In the genomic region with DNA sequence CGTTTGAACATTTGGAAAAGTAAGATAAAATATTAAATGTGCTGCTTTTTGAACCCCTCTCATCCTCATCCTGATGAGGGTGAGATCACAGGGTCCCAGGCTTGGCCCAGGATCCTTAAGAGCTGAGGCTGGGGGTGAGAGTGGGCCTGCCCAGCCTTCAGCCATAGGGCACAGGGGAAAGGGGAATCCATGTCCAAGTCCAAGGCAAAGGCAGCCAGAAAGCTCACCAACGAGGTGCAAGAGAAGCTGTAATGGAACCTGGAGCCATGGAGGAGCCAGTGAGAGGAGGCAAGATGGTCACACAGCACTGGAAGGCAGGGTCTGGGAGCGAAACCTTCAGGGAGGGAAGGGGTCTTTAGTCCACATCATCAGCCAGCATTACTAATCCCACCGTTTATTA, we compare ENCODE assay signal across 18 cellular contexts.
DNase-seq lines count a peak whose midpoint lies in the region; ATAC-seq and TF ChIP-seq lines count a peak whose summit lies in the region.
"Had no signal": no experiment of that assay in that cellular context is flagged by ENCODE, and none has a peak within 500 bp of the region (broad histone marks: within the 10 kb centered on the region; RNA-seq: fewer than 3 reads in every experiment).

No MANE protein-coding gene starts in this region.

- TF ChIP-seq CTCF in right atrium auricular region (IDR thresholded peaks at IDR 0.05) (no peak), heart right ventricle (IDR thresholded peaks at IDR 0.05) (no peak), coronary artery (IDR thresholded peaks at IDR 0.05) (no peak), type B pancreatic cell (conservative IDR thresholded peaks at IDR 0.05) (no peak)

- H3K4me3 ChIP-seq in right atrium auricular region: no peak overlapping the region
- H3K4me3 ChIP-seq in heart right ventricle: no peak overlapping the region
- H3K4me3 ChIP-seq in coronary artery: no peak overlapping the region
- H3K4me3 ChIP-seq: BLaER1, GM23338, HAP-1 had no signal

- no peak for ATAC-seq in heart right ventricle
- ATAC-seq: CD8-positive, alpha-beta T cell; GM23338 had no signal

- H3K27me3 Mint-ChIP-seq in type B pancreatic cell: peaks cover 66% of the 10 kb centered on the region

- H3K9me3 Mint-ChIP-seq in type B pancreatic cell: peaks cover 12% of the 10 kb centered on the region

- H3K4me1 Mint-ChIP-seq in type B pancreatic cell (ENCODE audit: unreplicated experiment): no peaks in the 10 kb centered on the region
- H3K4me1 Mint-ChIP-seq: B cell; CD4-positive, CD25-positive, alpha-beta regulatory T cell had no signal

- H3K27ac ChIP-seq in right atrium auricular region: no peak overlapping the region
- no peak overlapping the region for H3K27ac ChIP-seq in heart right ventricle
- H3K27ac ChIP-seq in coronary artery: no peak overlapping the region
- H3K27ac ChIP-seq: BLaER1, C4-2B had no signal

- DNase-seq in right atrium auricular region (ENCODE audit: low spot score) (peak; percentile 4), heart right ventricle (no peak), coronary artery (ENCODE audit: low spot score) (peak; percentile 19), type B pancreatic cell (ENCODE audit: extremely low spot score, unreplicated experiment) (peak; percentile 29), mesenteric fat pad (ENCODE audit: low spot score) (no peak), A172 (ENCODE audit: low spot score) (no peak)
- DNase-seq in stimulated activated CD4-positive, alpha-beta T cell treated with anti-CD3 and anti-CD28 coated beads, Interleukin-15, amount 100 ng/mL, for 24 hours: no peak
- DNase-seq: Caco-2; CD4-positive, CD25-positive, alpha-beta regulatory T cell; CD8-positive, alpha-beta T cell; DMS153; DND-41; HFFc6 had no signal

- 56 to 68% methylated on average over 4 of the region's 4 CpGs for WGBS in heart right ventricle, 2 donors

- H3K4me1 ChIP-seq in right atrium auricular region (no peaks in the 10 kb centered on the region), heart right ventricle (no peaks in the 10 kb centered on the region)
- H3K4me1 ChIP-seq: BLaER1, Caco-2, HAP-1 had no signal

- H3K9me3 ChIP-seq in right atrium auricular region (peaks cover 0 to 15% of the 10 kb centered on the region in 2 donors), heart right ventricle (peaks cover 0 to 11% (median 0%) of the 10 kb centered on the region in 11 donors)
- H3K9me3 ChIP-seq: Caco-2, HAP-1 had no signal

- H3K27me3 ChIP-seq in right atrium auricular region (no peaks in the 10 kb centered on the region), heart right ventricle (peaks cover 0 to 37% (median 29%) of the 10 kb centered on the region in 7 donors)
- H3K27me3 ChIP-seq: BLaER1 had no signal

- no peak overlapping the region for H3K4me3 Mint-ChIP-seq in type B pancreatic cell
- H3K4me3 Mint-ChIP-seq: B cell; CD4-positive, CD25-positive, alpha-beta regulatory T cell; CD8-positive, alpha-beta T cell; GM23338; HFFc6 had no signal

- no peak overlapping the region for H3K27ac Mint-ChIP-seq in type B pancreatic cell
- H3K27ac Mint-ChIP-seq: B cell; CD8-positive, alpha-beta T cell; GM23338; HFFc6 had no signal

- H3K36me3 ChIP-seq in right atrium auricular region (no peaks in the 10 kb centered on the region), heart right ventricle (no peaks in the 10 kb centered on the region)
- H3K36me3 ChIP-seq: BLaER1, HAP-1 had no signal

- intact Hi-C loops in heart right ventricle (cut with DNase I): no loop called here

- no peaks in the 10 kb centered on the region for H3K36me3 Mint-ChIP-seq in type B pancreatic cell
- H3K36me3 Mint-ChIP-seq: CD4-positive, CD25-positive, alpha-beta regulatory T cell; CD8-positive, alpha-beta T cell had no signal

Comparison
In these comparisons a context has a peak if more than half of its experiments do, and no peak if none do; other contexts are left out.
1. DNase-seq: peak in right atrium auricular region (single experiment), coronary artery (single experiment) and type B pancreatic cell (single experiment); none in heart right ventricle (0 of 2), mesenteric fat pad (single experiment), A172 (single experiment) and stimulated activated CD4-positive, alpha-beta T cell treated with anti-CD3 and anti-CD28 coated beads, Interleukin-15, amount 100 ng/mL, for 24 hours (single experiment).